ENCODE assay signal across 11 cellular contexts in the genomic region with DNA sequence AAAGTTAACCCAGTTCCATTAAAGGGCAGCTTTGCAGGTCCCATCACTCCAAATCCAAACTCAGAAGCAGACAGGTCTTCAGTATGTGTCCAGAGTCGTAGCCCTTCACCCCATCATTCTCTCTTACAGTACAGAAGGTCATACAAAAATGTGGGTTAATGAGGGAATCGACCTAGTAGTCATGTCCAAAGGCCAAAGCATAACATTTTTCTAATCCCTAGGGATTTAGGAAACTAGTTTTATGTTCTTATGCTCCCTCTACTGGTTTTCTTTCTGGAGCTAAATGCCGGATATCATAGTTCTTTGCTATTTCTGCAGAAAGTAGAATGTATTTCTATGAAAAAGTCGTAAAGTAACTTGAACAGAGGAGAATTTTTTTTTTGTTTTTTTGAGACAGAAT.
DNase-seq lines count a peak whose midpoint lies in the region; ATAC-seq and TF ChIP-seq lines count a peak whose summit lies in the region.
"Had no signal": no experiment of that assay in that cellular context is flagged by ENCODE, and none has a peak within 500 bp of the region (broad histone marks: within the 10 kb centered on the region; RNA-seq: fewer than 3 reads in every experiment).

No MANE protein-coding gene starts in this region.

- H3K4me1 Mint-ChIP-seq in neural progenitor cell (peaks cover 14% of the 10 kb centered on the region), progenitor cell of endocrine pancreas (ENCODE audit: low read depth) (peaks cover 1% of the 10 kb centered on the region)
- H3K4me1 Mint-ChIP-seq: activated naive CD4-positive, alpha-beta T cell treated with anti-CD3 and anti-CD28 coated beads, Interleukin-2, amount 50 U/mL, for 24 hours had no signal

- H3K27me3 ChIP-seq in esophagus squamous epithelium (no peaks in the 10 kb centered on the region), neural progenitor cell (no peaks in the 10 kb centered on the region)

- H3K4me1 ChIP-seq in esophagus squamous epithelium = peaks cover 7 to 63% (median 14%) of the 10 kb centered on the region in 3 donors
- no peaks in the 10 kb centered on the region for H3K4me1 ChIP-seq in neural progenitor cell

- intact Hi-C loops in esophagus squamous epithelium (cut with DNase I) = no loop called here

- H3K27ac ChIP-seq in esophagus squamous epithelium (peak overlapping the region in 2 of 4 donors; percentile 51 to 73), neural progenitor cell (no peak overlapping the region)

- peak in 4 of 6 experiments; percentile 7 to 30 (median 22) for TF ChIP-seq CTCF in esophagus squamous epithelium (IDR thresholded peaks at IDR 0.05)
- no peak for TF ChIP-seq CTCF in neural progenitor cell (IDR thresholded peaks at IDR 0.05)
- no peak for TF ChIP-seq CTCF in progenitor cell of endocrine pancreas (IDR thresholded peaks at IDR 0.05; ENCODE audit: unreplicated experiment)

- H3K27ac Mint-ChIP-seq in neural progenitor cell (no peak overlapping the region), progenitor cell of endocrine pancreas (no peak overlapping the region)
- H3K27ac Mint-ChIP-seq: activated naive CD4-positive, alpha-beta T cell treated with anti-CD3 and anti-CD28 coated beads, Interleukin-2, amount 50 U/mL, for 24 hours; memory B cell; T-helper 1 cell treated with Interleukin-12 subunit alpha and Interleukin-12 subunit beta and Interleukin-4 antibody, amounts not matched to agents 30 μg/mL and 1 μg/mL, for 36 hours had no signal

- H3K4me2 ChIP-seq in neural progenitor cell = no peak overlapping the region

- H3K4me3 Mint-ChIP-seq in neural progenitor cell (peak overlapping the region; percentile 42), progenitor cell of endocrine pancreas (ENCODE audit: low read depth) (no peak overlapping the region)
- H3K4me3 Mint-ChIP-seq: activated naive CD4-positive, alpha-beta T cell treated with anti-CD3 and anti-CD28 coated beads, Interleukin-2, amount 50 U/mL, for 24 hours; memory B cell; T-helper 1 cell treated with Interleukin-12 subunit alpha and Interleukin-12 subunit beta and Interleukin-4 antibody, amounts not matched to agents 30 μg/mL and 1 μg/mL, for 36 hours had no signal

- no peak for TF ChIP-seq POLR2A in esophagus squamous epithelium (IDR thresholded peaks at IDR 0.05)

- H3K27me3 Mint-ChIP-seq in neural progenitor cell (ENCODE audit: insufficient read depth, low read depth) (no peaks in the 10 kb centered on the region), progenitor cell of endocrine pancreas (no peaks in the 10 kb centered on the region)
- H3K27me3 Mint-ChIP-seq: activated naive CD4-positive, alpha-beta T cell treated with anti-CD3 and anti-CD28 coated beads, Interleukin-2, amount 50 U/mL, for 24 hours; memory B cell had no signal

- ATAC-seq in GM19023 (IDR thresholded peaks at IDR 0.05; ENCODE audit: unreplicated experiment) = no peak

- no peaks in the 10 kb centered on the region for H3F3A ChIP-seq in neural progenitor cell (ENCODE audit: low read depth)

- H3K36me3 Mint-ChIP-seq in neural progenitor cell (peaks cover 35% of the 10 kb centered on the region), progenitor cell of endocrine pancreas (ENCODE audit: insufficient read depth) (peaks cover 10% of the 10 kb centered on the region)

- no peaks in the 10 kb centered on the region for H4K20me1 ChIP-seq in neural progenitor cell (ENCODE audit: low read depth)

- H3K4me3 ChIP-seq in esophagus squamous epithelium = no peak overlapping the region
- H3K4me3 ChIP-seq in neural progenitor cell = no peak overlapping the region

- H3K36me3 ChIP-seq in esophagus squamous epithelium (peaks cover 0 to 27% (median 0%) of the 10 kb centered on the region in 3 donors), neural progenitor cell (no peaks in the 10 kb centered on the region)

- H3K9me3 ChIP-seq in esophagus squamous epithelium = no peaks in the 10 kb centered on the region
- H3K9me3 ChIP-seq in neural progenitor cell (ENCODE audit: low read depth) = no peaks in the 10 kb centered on the region

- H3K9ac ChIP-seq in neural progenitor cell = no peak overlapping the region

- WGBS in esophagus squamous epithelium, 2 donors = 68 to 77% methylated on average over 4 of the region's 4 CpGs

- H2AFZ ChIP-seq in neural progenitor cell (replicated peaks) = no peak overlapping the region

- no peaks in the 10 kb centered on the region for H3K9me3 Mint-ChIP-seq in neural progenitor cell
- H3K9me3 Mint-ChIP-seq in progenitor cell of endocrine pancreas (ENCODE audit: low read depth) = no peaks in the 10 kb centered on the region
- H3K9me3 Mint-ChIP-seq: activated naive CD4-positive, alpha-beta T cell treated with anti-CD3 and anti-CD28 coated beads, Interleukin-2, amount 50 U/mL, for 24 hours; memory B cell; T-helper 1 cell treated with Interleukin-12 subunit alpha and Interleukin-12 subunit beta and Interleukin-4 antibody, amounts not matched to agents 30 μg/mL and 1 μg/mL, for 36 hours had no signal

- no peaks in the 10 kb centered on the region for H3K79me2 ChIP-seq in neural progenitor cell (ENCODE audit: low read depth)

- DNase-seq in Ammon's horn (ENCODE audit: low spot score) (peak; percentile 40), NCI-H460 (ENCODE audit: extremely low read depth, low read depth) (peak; percentile 26), esophagus squamous epithelium (lab: John Stamatoyannopoulos, UW) (no peak), neural progenitor cell (ENCODE audit: low spot score) (no peak), DMS79 (lab: John Stamatoyannopoulos, UW) (no peak), HK-2 (ENCODE audit: unreplicated experiment) (no peak), progenitor cell of endocrine pancreas (ENCODE audit: low spot score, unreplicated experiment) (no peak)

Comparison
In these comparisons a context has a peak if more than half of its experiments do, and no peak if none do; other contexts are left out.
1. DNase-seq: peak in Ammon's horn (single experiment) and NCI-H460 (single experiment); none in esophagus squamous epithelium (single experiment), neural progenitor cell (single experiment), DMS79 (single experiment), HK-2 (single experiment) and progenitor cell of endocrine pancreas (single experiment).
2. CTCF ChIP-seq: peak in esophagus squamous epithelium (4 of 6); none in neural progenitor cell (single experiment) and progenitor cell of endocrine pancreas (single experiment).